Comparison of ENCODE assay signal across 29 cellular contexts in the genomic region with DNA sequence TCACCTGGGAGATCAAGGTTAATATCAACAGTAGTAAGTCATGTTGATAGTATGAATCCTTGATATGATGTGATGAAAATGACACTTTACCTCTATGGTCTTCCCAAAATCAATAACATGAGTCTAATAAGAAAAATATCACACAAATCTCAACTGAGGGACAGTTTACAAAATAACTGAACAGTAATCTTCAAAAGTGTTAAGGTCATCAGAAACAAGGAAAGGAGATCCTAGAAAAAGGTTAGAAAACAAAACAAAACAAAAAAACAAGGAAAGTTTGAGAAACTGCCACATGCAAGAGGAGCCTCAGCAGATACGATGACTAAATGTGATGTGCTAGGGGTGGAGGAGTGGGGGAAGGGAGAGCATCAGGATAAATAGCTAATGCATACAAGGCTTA.
"Had no signal": no experiment of that assay in that cellular context is flagged by ENCODE, and none has a peak within 500 bp of the region (broad histone marks: within the 10 kb centered on the region; RNA-seq: fewer than 3 reads in every experiment).

No MANE protein-coding gene starts in this region.

- H3K4me1 ChIP-seq: stomach, suprapubic skin, testis, thyroid gland, tibial artery, tibial nerve, transverse colon, upper lobe of left lung, upper lobe of right lung, uterus, vagina had no signal

- ATAC-seq: stimulated activated effector memory CD8-positive, alpha-beta T cell treated with anti-CD3 and anti-CD28 coated beads, Interleukin-12 subunit alpha, Interleukin-12 subunit beta, amount 100 ng/mL, for 72 hours; stimulated activated memory B cell treated with anti-CD40 and anti-IgM and Interleukin-4, amounts not matched to agents 10 μg/mL and 1 μg/mL and 100 μg/mL, for 72 hours; stimulated activated naive B cell treated with anti-CD40 and anti-IgM and Interleukin-4, amounts not matched to agents 10 μg/mL and 1 μg/mL and 100 μg/mL, for 72 hours; stimulated activated naive CD8-positive, alpha-beta T cell treated with anti-CD3 and anti-CD28 coated beads, Interleukin-15, amount 100 ng/mL, for 72 hours; stimulated activated naive CD8-positive, alpha-beta T cell treated with anti-CD3 and anti-CD28 coated beads, Interleukin-15, Interleukin-2, amounts not matched to agents 100 U/mL and 50 U/mL, for 24 hours; upper lobe of right lung had no signal

- H3K9me3 ChIP-seq: stomach, suprapubic skin, testis, thoracic aorta, thyroid gland, tibial artery, tibial nerve, transverse colon, upper lobe of left lung, upper lobe of right lung, uterus, vagina had no signal

- H3K27ac Mint-ChIP-seq: stimulated activated effector memory CD8-positive, alpha-beta T cell treated with anti-CD3 and anti-CD28 coated beads, Interleukin-12 subunit alpha, Interleukin-12 subunit beta, amount 100 ng/mL, for 72 hours; stimulated activated memory B cell treated with anti-CD40 and anti-IgM and Interleukin-4, amounts not matched to agents 10 μg/mL and 1 μg/mL and 100 μg/mL, for 72 hours; stimulated activated naive B cell treated with anti-CD40 and anti-IgM and Interleukin-4, amounts not matched to agents 10 μg/mL and 1 μg/mL and 100 μg/mL, for 72 hours; stimulated activated naive CD8-positive, alpha-beta T cell treated with anti-CD3 and anti-CD28 coated beads, Interleukin-15, amount 100 ng/mL, for 72 hours; stimulated activated naive CD8-positive, alpha-beta T cell treated with anti-CD3 and anti-CD28 coated beads, Interleukin-15, Interleukin-2, amounts not matched to agents 100 ng/mL and 50 ng/mL, for 24 hours; type B pancreatic cell had no signal

- FAIRE-seq: urothelium cell line had no signal

- H3K27ac ChIP-seq: stomach, suprapubic skin, testis, thoracic aorta, thyroid gland, tibial artery, tibial nerve, transverse colon, upper lobe of left lung, upper lobe of right lung, uterus, vagina had no signal

- H3K4me3 ChIP-seq: stomach, suprapubic skin, testis, thoracic aorta, thyroid gland, tibial artery, tibial nerve, transverse colon, upper lobe of left lung, upper lobe of right lung, uterus, vagina had no signal

- H3K27me3 ChIP-seq: stomach, suprapubic skin, testis, thyroid gland, tibial artery, tibial nerve, transverse colon, upper lobe of left lung, upper lobe of right lung, uterus, vagina had no signal

- H3K36me3 ChIP-seq: uterus had no signal

- H3K9me3 Mint-ChIP-seq: stimulated activated effector memory CD8-positive, alpha-beta T cell treated with anti-CD3 and anti-CD28 coated beads, Interleukin-12 subunit alpha, Interleukin-12 subunit beta, amount 100 ng/mL, for 72 hours; stimulated activated memory B cell treated with anti-CD40 and anti-IgM and Interleukin-4, amounts not matched to agents 10 μg/mL and 1 μg/mL and 100 μg/mL, for 72 hours; stimulated activated naive B cell treated with anti-CD40 and anti-IgM and Interleukin-4, amounts not matched to agents 10 μg/mL and 1 μg/mL and 100 μg/mL, for 72 hours; stimulated activated naive CD8-positive, alpha-beta T cell treated with anti-CD3 and anti-CD28 coated beads, Interleukin-15, amount 100 ng/mL, for 72 hours; stimulated activated naive CD8-positive, alpha-beta T cell treated with anti-CD3 and anti-CD28 coated beads, Interleukin-15, Interleukin-2, amounts not matched to agents 100 ng/mL and 50 ng/mL, for 24 hours; type B pancreatic cell had no signal

- DNase-seq: stimulated activated CD4-positive, alpha-beta T cell treated with anti-CD3 and anti-CD28 coated beads, Interleukin-2, amount 100 ng/mL, for 48 hours; stimulated activated CD4-positive, alpha-beta T cell treated with anti-CD3 and anti-CD28 coated beads, Interleukin-4, amount 100 ng/mL, for 1 hour; stimulated activated CD4-positive, alpha-beta T cell treated with anti-CD3 and anti-CD28 coated beads, Interleukin-4, amount 100 ng/mL, for 24 hours; stimulated activated CD4-positive, alpha-beta T cell treated with anti-CD3 and anti-CD28 coated beads, Interleukin-4, amount 100 ng/mL, for 4 hours; stimulated activated CD8-positive, alpha-beta memory T cell treated with anti-CD3 and anti-CD28 coated beads, Interleukin-4, amount 100 ng/mL, for 48 hours; stimulated activated naive B cell treated with anti-CD40 and anti-IgM and Interleukin-4, amounts not matched to agents 10 μg/mL and 1 μg/mL and 100 μg/mL, for 72 hours; stimulated activated naive CD4-positive, alpha-beta T cell; stimulated activated naive CD4-positive, alpha-beta T cell treated with Interleukin-2 at 50 U/mL for 16 hours; stimulated activated naive CD8-positive, alpha-beta T cell treated with anti-CD3 and anti-CD28 coated beads, Interleukin-15, amount 100 ng/mL, for 72 hours; stimulated activated naive CD8-positive, alpha-beta T cell treated with anti-CD3 and anti-CD28 coated beads, Interleukin-15, Interleukin-2, amounts not matched to agents 100 U/mL and 50 U/mL, for 24 hours; stomach; substantia nigra; testis; thyroid gland; tibial artery; transverse colon; trophoblast cell; upper lobe of left lung; upper lobe of right lung; uterus had no signal

- H3K4me3 Mint-ChIP-seq: stimulated activated effector memory CD8-positive, alpha-beta T cell treated with anti-CD3 and anti-CD28 coated beads, Interleukin-12 subunit alpha, Interleukin-12 subunit beta, amount 100 ng/mL, for 72 hours; stimulated activated memory B cell treated with anti-CD40 and anti-IgM and Interleukin-4, amounts not matched to agents 10 μg/mL and 1 μg/mL and 100 μg/mL, for 72 hours; stimulated activated naive B cell treated with anti-CD40 and anti-IgM and Interleukin-4, amounts not matched to agents 10 μg/mL and 1 μg/mL and 100 μg/mL, for 72 hours; stimulated activated naive CD8-positive, alpha-beta T cell treated with anti-CD3 and anti-CD28 coated beads, Interleukin-15, amount 100 ng/mL, for 72 hours; stimulated activated naive CD8-positive, alpha-beta T cell treated with anti-CD3 and anti-CD28 coated beads, Interleukin-15, Interleukin-2, amounts not matched to agents 100 ng/mL and 50 ng/mL, for 24 hours; type B pancreatic cell had no signal

- H3K27me3 Mint-ChIP-seq: stimulated activated memory B cell treated with anti-CD40 and anti-IgM and Interleukin-4, amounts not matched to agents 10 μg/mL and 1 μg/mL and 100 μg/mL, for 72 hours; stimulated activated naive B cell treated with anti-CD40 and anti-IgM and Interleukin-4, amounts not matched to agents 10 μg/mL and 1 μg/mL and 100 μg/mL, for 72 hours; stimulated activated naive CD8-positive, alpha-beta T cell treated with anti-CD3 and anti-CD28 coated beads, Interleukin-15, amount 100 ng/mL, for 72 hours; stimulated activated naive CD8-positive, alpha-beta T cell treated with anti-CD3 and anti-CD28 coated beads, Interleukin-15, Interleukin-2, amounts not matched to agents 100 ng/mL and 50 ng/mL, for 24 hours; type B pancreatic cell had no signal

- H3K4me1 Mint-ChIP-seq: stimulated activated memory B cell treated with anti-CD40 and anti-IgM and Interleukin-4, amounts not matched to agents 10 μg/mL and 1 μg/mL and 100 μg/mL, for 72 hours had no signal
